In the genomic region with DNA sequence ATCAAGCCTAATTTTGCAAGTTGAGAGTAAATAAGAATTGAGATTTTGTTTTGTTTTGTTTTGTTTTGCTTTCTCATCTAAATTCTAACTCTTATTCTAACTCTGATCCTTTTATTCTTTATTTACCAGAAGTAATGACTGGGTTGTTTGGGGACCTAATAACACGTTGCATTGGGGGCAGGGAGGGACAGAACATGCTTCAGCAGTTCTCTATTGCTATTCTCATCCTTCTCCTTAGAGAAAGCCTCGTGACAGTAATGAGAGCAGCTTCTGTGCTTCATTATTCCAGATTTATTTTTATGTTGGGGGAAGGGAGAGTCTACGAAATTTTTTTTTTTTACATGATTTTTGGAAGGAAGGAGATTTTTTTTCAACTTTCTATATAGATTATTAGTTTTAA, we compare ENCODE assay signal across 15 cellular contexts. TPM values are rescaled to one million over a fixed set of nuclear protein-coding genes. Genes with fewer than 3 reads are reported as not detected.
DNase-seq lines count a peak whose midpoint lies in the region; ATAC-seq, FAIRE-seq and TF ChIP-seq lines count a peak whose summit lies in the region.
"Had no signal": no experiment of that assay in that cellular context is flagged by ENCODE, and none has a peak within 500 bp of the region (broad histone marks: within the 10 kb centered on the region; RNA-seq: fewer than 3 reads in every experiment).

No MANE protein-coding gene starts in this region.

- H2AFZ ChIP-seq in HepG2 (ENCODE audit: low read length), result no peak overlapping the region

- BruUV-seq in HepG2 (replicated peaks; lab: Mats Ljungman, UMichigan) (no TSS peak), Calu3 (replicated peaks; lab: Mats Ljungman, UMichigan) (no TSS peak)

- no peak for TF ChIP-seq CTCF in right lobe of liver (IDR thresholded peaks at IDR 0.05)
- TF ChIP-seq CTCF in HepG2 (CRISPR knock-in tag; IDR thresholded peaks at IDR 0.05), result no peak
- no peak for TF ChIP-seq CTCF in gastroesophageal sphincter (IDR thresholded peaks at IDR 0.05)
- no peak for TF ChIP-seq CTCF in neutrophil (IDR thresholded peaks at IDR 0.05)
- no peak for TF ChIP-seq CTCF in Calu3 (IDR thresholded peaks at IDR 0.05; ENCODE audit: unreplicated experiment)

- peak in 3 of 4 donors; percentile 30 to 47 (median 44) for ATAC-seq in right lobe of liver
- no peak for ATAC-seq in HepG2
- ATAC-seq in gastroesophageal sphincter, result peak; percentile 57
- ATAC-seq in GM19035 (IDR thresholded peaks at IDR 0.05; ENCODE audit: unreplicated experiment), result no peak
- ATAC-seq: activated naive CD8-positive, alpha-beta T cell treated with anti-CD3 and anti-CD28 coated beads, Interleukin-2, amount 50 U/mL, for 24 hours; naive thymus-derived CD4-positive, alpha-beta T cell had no signal

- H3K4me3 ChIP-seq in right lobe of liver (no peak overlapping the region), HepG2 (replicated peaks in 1 of 3; ENCODE audit: insufficient read depth in 1 of 3, low read depth in 2 of 3, low read length in 3 of 3) (no peak overlapping the region), gastroesophageal sphincter (no peak overlapping the region), neutrophil (ENCODE audit: low read depth in 1 of 2, low read length in 1 of 2) (no peak overlapping the region)

- peaks cover 0 to 56% (median 24%) of the 10 kb centered on the region in 4 donors for H3K4me1 ChIP-seq in right lobe of liver
- H3K4me1 ChIP-seq in HepG2 (ENCODE audit: insufficient read depth, low read length), result peaks cover 39% of the 10 kb centered on the region
- H3K4me1 ChIP-seq in gastroesophageal sphincter, result peaks cover 5 to 72% (median 14%) of the 10 kb centered on the region in 3 donors
- peaks cover 62 to 65% of the 10 kb centered on the region in 2 experiments for H3K4me1 ChIP-seq in neutrophil (ENCODE audit: control insufficient read depth in 1 of 2, insufficient read depth in 1 of 2, low read depth in 1 of 2, low read length in 1 of 2)

- peaks cover 0 to 15% (median 0%) of the 10 kb centered on the region in 4 donors for H3K36me3 ChIP-seq in right lobe of liver
- H3K36me3 ChIP-seq in HepG2 (replicated peaks in 1 of 2; ENCODE audit: control insufficient read depth in 1 of 2, insufficient read depth in 2 of 2, low read length in 2 of 2), result peaks cover 2 to 22% of the 10 kb centered on the region in 2 experiments; a peak in 1 of 5 replicates
- peaks cover 0 to 10% of the 10 kb centered on the region in 2 donors for H3K36me3 ChIP-seq in gastroesophageal sphincter
- H3K36me3 ChIP-seq in neutrophil, result peaks cover 20% of the 10 kb centered on the region

- no peak overlapping the region for H3K4me3 Mint-ChIP-seq in activated T-helper 1 cell treated with anti-CD3 and anti-CD28 coated beads, Interleukin-12 subunit alpha, Interleukin-12 subunit beta, Interleukin-2, Interleukin-4 antibody, amounts not matched to agents 30 ng/mL and 10 ng/mL and 1 ng/mL, durations not matched to agents 14 hours and 24 hours and 36 hours
- no peak overlapping the region for H3K4me3 Mint-ChIP-seq in Calu3 (ENCODE audit: low read depth, unreplicated experiment)
- H3K4me3 Mint-ChIP-seq: activated naive CD8-positive, alpha-beta T cell treated with anti-CD3 and anti-CD28 coated beads, Interleukin-2, amount 50 U/mL, for 24 hours; naive thymus-derived CD4-positive, alpha-beta T cell had no signal

- WGBS in right lobe of liver (ENCODE audit: insufficient coverage, low coverage, low lambda C conversion rate, missing lambda C conversion rate), result 32% methylated on average over 3 of the region's 3 CpGs
- 89% methylated on average over 3 of the region's 3 CpGs for WGBS in HepG2 (ENCODE audit: low lambda C conversion rate)
- WGBS in gastroesophageal sphincter (ENCODE audit: low coverage in 1 of 2), 2 donors, result 22 to 30% methylated on average over 3 of the region's 3 CpGs

- H3K9me3 Mint-ChIP-seq in activated T-helper 1 cell treated with anti-CD3 and anti-CD28 coated beads, Interleukin-12 subunit alpha, Interleukin-12 subunit beta, Interleukin-2, Interleukin-4 antibody, amounts not matched to agents 30 ng/mL and 10 ng/mL and 1 ng/mL, durations not matched to agents 14 hours and 24 hours and 36 hours, result no peaks in the 10 kb centered on the region
- no peaks in the 10 kb centered on the region for H3K9me3 Mint-ChIP-seq in Calu3 (ENCODE audit: low read depth, unreplicated experiment)
- H3K9me3 Mint-ChIP-seq: activated naive CD8-positive, alpha-beta T cell treated with anti-CD3 and anti-CD28 coated beads, Interleukin-2, amount 50 U/mL, for 24 hours; naive thymus-derived CD4-positive, alpha-beta T cell had no signal

- POLR2A ChIA-PET in HepG2 (lab: Yijun Ruan, JAX), result no interaction called here

- CTCF ChIA-PET in HepG2 (lab: Yijun Ruan, JAX; ENCODE audit: low intra/inter-chr PET ratio, low total read pairs), result no interaction called here
- CTCF ChIA-PET in Calu3 (lab: Charles Lee), result no interaction called here

- peaks cover 10% of the 10 kb centered on the region for H3K36me3 Mint-ChIP-seq in activated T-helper 1 cell treated with anti-CD3 and anti-CD28 coated beads, Interleukin-12 subunit alpha, Interleukin-12 subunit beta, Interleukin-2, Interleukin-4 antibody, amounts not matched to agents 30 ng/mL and 10 ng/mL and 1 ng/mL, durations not matched to agents 14 hours and 24 hours and 36 hours (ENCODE audit: low read depth)
- H3K36me3 Mint-ChIP-seq in Calu3 (ENCODE audit: insufficient read depth, unreplicated experiment), result no peaks in the 10 kb centered on the region

- intact Hi-C loops in right lobe of liver (cut with DNase I), result no loop called here
- intact Hi-C loops in HepG2 (cut with micrococcal nuclease; ENCODE audit: unreplicated experiment), result no loop called here
- intact Hi-C loops in activated T-helper 1 cell treated with anti-CD3 and anti-CD28 coated beads, Interleukin-12 subunit alpha, Interleukin-12 subunit beta, Interleukin-2, Interleukin-4 antibody, amounts not matched to agents 30 ng/mL and 10 ng/mL and 1 ng/mL, durations not matched to agents 14 hours and 24 hours and 36 hours (cut with micrococcal nuclease), result no loop called here
- intact Hi-C loops in Calu3 (cut with micrococcal nuclease; ENCODE audit: unreplicated experiment), result no loop called here

- TF ChIP-seq EP300 in HepG2 (IDR thresholded peaks at IDR 0.05; ENCODE audit: low read depth in 2 of 2, low read length in 2 of 2), result no peak
- no peak for TF ChIP-seq EP300 in HepG2 (CRISPR knock-in tag; IDR thresholded peaks at IDR 0.05; ENCODE audit: borderline replicate concordance)
- TF ChIP-seq EP300 in gastroesophageal sphincter (IDR thresholded peaks at IDR 0.05), result no peak

- H3K4me2 ChIP-seq in HepG2 (ENCODE audit: low read depth, low read length), result no peak overlapping the region

- no peaks in the 10 kb centered on the region for H3K4me1 Mint-ChIP-seq in activated T-helper 1 cell treated with anti-CD3 and anti-CD28 coated beads, Interleukin-12 subunit alpha, Interleukin-12 subunit beta, Interleukin-2, Interleukin-4 antibody, amounts not matched to agents 30 ng/mL and 10 ng/mL and 1 ng/mL, durations not matched to agents 14 hours and 24 hours and 36 hours (ENCODE audit: low read depth)
- H3K4me1 Mint-ChIP-seq in Calu3 (ENCODE audit: low read depth, unreplicated experiment), result peaks cover 6% of the 10 kb centered on the region

- H4K20me1 ChIP-seq in HepG2 (ENCODE audit: insufficient read depth, low read length), result 0 out of 2 replicates have a peak, but pooled peaks cover 2% of the 10 kb centered on the region

- peaks cover 3% of the 10 kb centered on the region for H3K27me3 Mint-ChIP-seq in activated T-helper 1 cell treated with anti-CD3 and anti-CD28 coated beads, Interleukin-12 subunit alpha, Interleukin-12 subunit beta, Interleukin-2, Interleukin-4 antibody, amounts not matched to agents 30 ng/mL and 10 ng/mL and 1 ng/mL, durations not matched to agents 14 hours and 24 hours and 36 hours (ENCODE audit: insufficient read depth)
- H3K27me3 Mint-ChIP-seq in Calu3 (ENCODE audit: unreplicated experiment), result no peaks in the 10 kb centered on the region
- H3K27me3 Mint-ChIP-seq: activated naive CD8-positive, alpha-beta T cell treated with anti-CD3 and anti-CD28 coated beads, Interleukin-2, amount 50 U/mL, for 24 hours; naive thymus-derived CD4-positive, alpha-beta T cell had no signal

- no peak overlapping the region for H3K27ac Mint-ChIP-seq in activated T-helper 1 cell treated with anti-CD3 and anti-CD28 coated beads, Interleukin-12 subunit alpha, Interleukin-12 subunit beta, Interleukin-2, Interleukin-4 antibody, amounts not matched to agents 30 ng/mL and 10 ng/mL and 1 ng/mL, durations not matched to agents 14 hours and 24 hours and 36 hours
- no peak overlapping the region for H3K27ac Mint-ChIP-seq in Calu3 (ENCODE audit: unreplicated experiment)
- H3K27ac Mint-ChIP-seq: activated naive CD8-positive, alpha-beta T cell treated with anti-CD3 and anti-CD28 coated beads, Interleukin-2, amount 50 U/mL, for 24 hours had no signal

- H3K9ac ChIP-seq in HepG2 (ENCODE audit: insufficient read depth, low read depth, low read length), result no peak overlapping the region

- H3K9me3 ChIP-seq in right lobe of liver, result no peaks in the 10 kb centered on the region
- no peaks in the 10 kb centered on the region for H3K9me3 ChIP-seq in HepG2 (ENCODE audit: low read length)
- no peaks in the 10 kb centered on the region for H3K9me3 ChIP-seq in gastroesophageal sphincter
- no peaks in the 10 kb centered on the region for H3K9me3 ChIP-seq in neutrophil

- DNase-seq in right lobe of liver, result no peak
- DNase-seq in HepG2 (ENCODE audit: low spot score), result no peak
- DNase-seq in activated T-helper 1 cell treated with anti-CD3 and anti-CD28 coated beads, Interleukin-12 subunit alpha, Interleukin-12 subunit beta, Interleukin-2, Interleukin-4 antibody, amounts not matched to agents 30 ng/mL and 10 ng/mL and 1 ng/mL, durations not matched to agents 14 hours and 24 hours and 36 hours (ENCODE audit: low spot score), result no peak
- DNase-seq in Calu3, result no peak
- DNase-seq in effector CD8-positive, alpha-beta T cell (lab: John Stamatoyannopoulos, UW), result no peak
- DNase-seq: activated naive CD8-positive, alpha-beta T cell treated with anti-CD3 and anti-CD28 coated beads, Interleukin-2, amount 50 U/mL, for 24 hours; dermis blood vessel endothelial cell; Karpas-422; naive thymus-derived CD4-positive, alpha-beta T cell; trophoblast cell had no signal

- H3K79me2 ChIP-seq in HepG2 (ENCODE audit: insufficient read depth, low read length), result peaks cover 50% of the 10 kb centered on the region

- no peak for TF ChIP-seq POLR2A in right lobe of liver (IDR thresholded peaks at IDR 0.05)
- TF ChIP-seq POLR2A in HepG2 (IDR thresholded peaks at IDR 0.05; ENCODE audit: insufficient read depth in 1 of 2, low read depth in 2 of 2, low read length in 2 of 2), result no peak
- TF ChIP-seq POLR2A in gastroesophageal sphincter (IDR thresholded peaks at IDR 0.05), result no peak

- H3K27ac ChIP-seq in right lobe of liver (no peak overlapping the region), HepG2 (ENCODE audit: extremely low read length, insufficient read depth, low read length) (no peak overlapping the region), gastroesophageal sphincter (peak overlapping the region in 3 of 4 donors; percentile 46 to 53 (median 47)), neutrophil (peak overlapping the region; percentile 89)

- no peaks in the 10 kb centered on the region for H3K27me3 ChIP-seq in right lobe of liver
- no peaks in the 10 kb centered on the region for H3K27me3 ChIP-seq in HepG2 (ENCODE audit: control insufficient read depth in 1 of 2, insufficient read depth in 2 of 2, low read length in 2 of 2)
- H3K27me3 ChIP-seq in gastroesophageal sphincter, result no peaks in the 10 kb centered on the region
- no peaks in the 10 kb centered on the region for H3K27me3 ChIP-seq in neutrophil

- no peak for FAIRE-seq in HepG2 (lab: Jason Lieb, UNC)
- FAIRE-seq: A204.1, keratinocyte had no signal

- no peak for TF ChIP-seq RAD21 in HepG2 (CRISPR knock-in tag; IDR thresholded peaks at IDR 0.05)

- in situ Hi-C loops in HepG2 (cut with HindIII; ENCODE audit: extremely low pct_ligation_motif_present, low pct_unique_long_range_greater_than_20kb), result no loop called here

RNA-seq across cellular contexts. Expression of gene CPEB4, which starts 21.1 kb away (rescaled TPM):
- total RNA-seq in right lobe of liver (10 to 100 TPM; 27.3 to 49.9 (median 40.0) TPM), HepG2 (2016; rRNA removed; fragmentation: Illumina TruSeq; extraction: Trizol) (7.7 and 8.3 TPM in 2 replicates), gastroesophageal sphincter (10 to 100 TPM; 43.3 to 60.6 (median 52.4) TPM), Calu3 (2022) (30.8 and 32.0 TPM in 2 replicates)
- 1.8 and 3.2 TPM in 2 replicates for total RNA-seq in HepG2 (2016; cell fraction: cytosol; rRNA removed; fragmentation: Illumina TruSeq; extraction: Trizol; ENCODE audit: low read depth)
- 8.3 and 11.9 TPM in 2 replicates for total RNA-seq in HepG2 (2016; cell fraction: insoluble cytoplasmic fraction; rRNA removed; fragmentation: Illumina TruSeq; extraction: Trizol)
- total RNA-seq in HepG2 (2016; cell fraction: membrane; rRNA removed; fragmentation: Illumina TruSeq; extraction: Trizol), result 3.4 and 3.7 TPM in 2 replicates
- total RNA-seq in HepG2 (2016; cell fraction: nucleus; rRNA removed; fragmentation: Illumina TruSeq; extraction: Trizol), result 13.4 and 15.2 TPM in 2 replicates
- 25.0 and 26.7 TPM in 2 replicates for polyA plus RNA-seq in HepG2 (2011; rRNA removed)
- polyA plus RNA-seq in HepG2 (2011; cell fraction: cytosol; rRNA removed), result 15.9 and 21.3 TPM in 2 replicates
- 38.4 and 39.5 TPM in 2 replicates for polyA plus RNA-seq in HepG2 (2011; cell fraction: nucleus; rRNA removed)
- 21.1 and 22.8 TPM in 2 replicates for polyA plus RNA-seq in HepG2 (2012)
- 0.06 and 0.08 TPM in 2 replicates for polyA plus RNA-seq in HepG2 (2016; cell fraction: cytosol; fragmentation: Illumina TruSeq; extraction: Trizol; ENCODE audit: low read depth)
- 5.3 and 5.4 TPM in 2 replicates for polyA plus RNA-seq in HepG2 (2016; cell fraction: insoluble cytoplasmic fraction; fragmentation: Illumina TruSeq; extraction: Trizol; ENCODE audit: low read depth)
- 0.40 and 0.56 TPM in 2 replicates for polyA plus RNA-seq in HepG2 (2016; cell fraction: membrane; fragmentation: Illumina TruSeq; extraction: Trizol; ENCODE audit: low read depth)
- polyA plus RNA-seq in HepG2 (2016; cell fraction: nucleus; fragmentation: Illumina TruSeq; extraction: Trizol; ENCODE audit: insufficient read depth, low read depth), result 8.8 and 10.3 TPM in 2 replicates
- polyA minus RNA-seq in HepG2 (2011; rRNA and poly(A)+ RNA removed; ENCODE audit: low replicate concordance), result 100 and 104 TPM in 2 replicates
- polyA minus RNA-seq in HepG2 (2011; cell fraction: cytosol; rRNA and poly(A)+ RNA removed), result 49.4 and 55.2 TPM in 2 replicates
- polyA minus RNA-seq in HepG2 (2011; cell fraction: nucleus; rRNA and poly(A)+ RNA removed), result 151 and 216 TPM in 2 replicates
- total RNA-seq in activated T-helper 1 cell treated with anti-CD3 and anti-CD28 coated beads, Interleukin-12 subunit alpha, Interleukin-12 subunit beta, Interleukin-2, Interleukin-4 antibody, amounts not matched to agents 30 ng/mL and 10 ng/mL and 1 ng/mL, durations not matched to agents 14 hours and 24 hours and 36 hours, result 9.1 and 14.1 TPM in 2 replicates

Comparison
In these comparisons a context has a peak if more than half of its experiments do, and no peak if none do; other contexts are left out.
1. ATAC-seq: peak in right lobe of liver (3 of 4) and gastroesophageal sphincter (single experiment); none in HepG2 (single experiment) and GM19035 (single experiment).
2. H3K27ac ChIP-seq: peak in gastroesophageal sphincter (3 of 4) and neutrophil (single experiment); none in right lobe of liver (0 of 3) and HepG2 (single experiment).